Comparison of ENCODE assay signal across 17 cellular contexts in genomic region chr10:24446739-24447138, GRCh38.
DNase-seq lines count a peak whose midpoint lies in the region; ATAC-seq, FAIRE-seq and TF ChIP-seq lines count a peak whose summit lies in the region.
"Had no signal": no experiment of that assay in that cellular context is flagged by ENCODE, and none has a peak within 500 bp of the region (broad histone marks: within the 10 kb centered on the region; RNA-seq: fewer than 3 reads in every experiment).

No MANE protein-coding gene starts in this region.

- H3K23ac ChIP-seq in trophoblast cell (ENCODE audit: low read length) (no peak overlapping the region), mesendoderm (ENCODE audit: low read length) (no peak overlapping the region)

- WGBS in trophoblast cell (ENCODE audit: extremely low coverage, insufficient coverage, insufficient read length), result no CpG with 5 or more reads among the region's 6 CpGs
- WGBS in mesendoderm (ENCODE audit: extremely low coverage, insufficient coverage, low lambda C conversion rate), result no CpG with 5 or more reads among the region's 6 CpGs

- intact Hi-C loops in kidney (cut with DNase I), result no loop called here

- H3K9me3 Mint-ChIP-seq in WTC11, result no peaks in the 10 kb centered on the region
- H3K9me3 Mint-ChIP-seq: activated T-cell treated with anti-CD3 and anti-CD28 coated beads, Interleukin-2, amount 50 U/mL, for 4 hours; GM23338 had no signal

- H3K9me3 ChIP-seq in trophoblast cell (ENCODE audit: insufficient read depth, low read depth, low read length) (no peaks in the 10 kb centered on the region), kidney (ENCODE audit: control insufficient read depth in 1 of 2, low read length in 2 of 2) (no peaks in the 10 kb centered on the region)
- H3K9me3 ChIP-seq: ascending aorta, suprapubic skin had no signal

- H2AFZ ChIP-seq in trophoblast cell (ENCODE audit: insufficient read depth, low read length, poor library complexity), result no peak overlapping the region
- H2AFZ ChIP-seq: GM23338 had no signal

- H4K8ac ChIP-seq in trophoblast cell (ENCODE audit: low read depth, low read length), result peak overlapping the region; percentile 1
- H4K8ac ChIP-seq in mesendoderm (ENCODE audit: low read depth, low read length), result no peak overlapping the region

- H3K36me3 Mint-ChIP-seq in WTC11, result no peaks in the 10 kb centered on the region

- H2BK120ac ChIP-seq in trophoblast cell (ENCODE audit: insufficient read depth, low read length, poor library complexity) (no peak overlapping the region), mesendoderm (ENCODE audit: low read depth, low read length) (no peak overlapping the region)

- H3K27ac ChIP-seq in trophoblast cell (ENCODE audit: low read depth, low read length) (peak overlapping the region; percentile 9), kidney (ENCODE audit: low read depth in 2 of 2, low read length in 2 of 2) (no peak overlapping the region), mesendoderm (ENCODE audit: low read depth, low read length) (no peak overlapping the region)
- H3K27ac ChIP-seq: ascending aorta, suprapubic skin had no signal

- H2BK12ac ChIP-seq in trophoblast cell (ENCODE audit: low read length), result no peak overlapping the region

- CTCF ChIA-PET in WTC11 (lab: Charles Lee), result no interaction called here

- no peak overlapping the region for H3K4me3 ChIP-seq in NB4 (ENCODE audit: low read depth, low read length)
- no peak overlapping the region for H3K4me3 ChIP-seq in cardiac fibroblast (replicated peaks in 1 of 2; ENCODE audit: low read depth in 2 of 2, low read length in 2 of 2)
- H3K4me3 ChIP-seq in trophoblast cell (ENCODE audit: low read depth, low read length), result no peak overlapping the region
- H3K4me3 ChIP-seq in kidney (ENCODE audit: low read length in 2 of 2), result no peak overlapping the region
- H3K4me3 ChIP-seq in mesendoderm (ENCODE audit: low read length), result no peak overlapping the region
- H3K4me3 ChIP-seq: ascending aorta, GM23338, suprapubic skin had no signal

- H3K79me1 ChIP-seq in trophoblast cell (ENCODE audit: low read length), result peaks cover 4% of the 10 kb centered on the region
- no peaks in the 10 kb centered on the region for H3K79me1 ChIP-seq in mesendoderm (ENCODE audit: low read length)

- peak overlapping the region; percentile 8 for H3K4ac ChIP-seq in trophoblast cell (ENCODE audit: low read depth, low read length)
- H3K4ac ChIP-seq in mesendoderm (ENCODE audit: low read depth, low read length), result no peak overlapping the region

- no peak overlapping the region for H3K18ac ChIP-seq in trophoblast cell (ENCODE audit: low read length)
- no peak overlapping the region for H3K18ac ChIP-seq in mesendoderm (ENCODE audit: low read length)

- H2AK5ac ChIP-seq in trophoblast cell (ENCODE audit: low read length) (no peak overlapping the region), mesendoderm (ENCODE audit: low read length) (no peak overlapping the region)

- H4K12ac ChIP-seq in trophoblast cell (ENCODE audit: low read depth, low read length), result no peak overlapping the region

- no peaks in the 10 kb centered on the region for H3K27me3 ChIP-seq in trophoblast cell (ENCODE audit: insufficient read depth, low read length)
- H3K27me3 ChIP-seq in mesendoderm (ENCODE audit: insufficient read depth, low read length, poor library complexity), result no peaks in the 10 kb centered on the region
- H3K27me3 ChIP-seq: ascending aorta, suprapubic skin had no signal

- H4K5ac ChIP-seq in mesendoderm (ENCODE audit: low read length), result no peak overlapping the region

- H3K27me3 Mint-ChIP-seq in WTC11 (ENCODE audit: low read depth), result peaks cover 3% of the 10 kb centered on the region; the same call in 1 of the 2 replicates

- peak overlapping the region; percentile 41 for H3K14ac ChIP-seq in trophoblast cell (ENCODE audit: low read length)

- H3K4me1 ChIP-seq in trophoblast cell (ENCODE audit: control insufficient read depth in 1 of 2, insufficient read depth in 2 of 2, low read length in 2 of 2) (peaks cover 8 to 9% of the 10 kb centered on the region in 2 experiments), kidney (ENCODE audit: control insufficient read depth in 1 of 2, insufficient read depth in 1 of 2, low read depth in 1 of 2, low read length in 2 of 2) (peaks cover 0 to 8% of the 10 kb centered on the region in 2 donors), mesendoderm (ENCODE audit: control insufficient read depth, low read depth, low read length) (no peaks in the 10 kb centered on the region)

- H2BK5ac ChIP-seq in trophoblast cell (ENCODE audit: low read depth, low read length, poor library complexity), result no peak overlapping the region
- H2BK5ac ChIP-seq in mesendoderm (ENCODE audit: low read length), result no peak overlapping the region

- POLR2A ChIA-PET in WTC11 (lab: Charles Lee), result no interaction called here

- H3K4me2 ChIP-seq in trophoblast cell (ENCODE audit: low read length), result no peak overlapping the region
- H3K4me2 ChIP-seq in mesendoderm (ENCODE audit: low read length), result no peak overlapping the region
- H3K4me2 ChIP-seq: GM23338 had no signal

- ATAC-seq in WTC11, result no peak
- ATAC-seq: activated T-cell treated with anti-CD3 and anti-CD28 coated beads, Interleukin-2, amount 50 U/mL, for 4 hours; GM23338; right cardiac atrium had no signal

- DNase-seq in EH (ENCODE audit: low read depth) (peak; percentile 99), NB4 (ENCODE audit: low read depth) (peak; percentile 47), cardiac fibroblast (ENCODE audit: low read depth in 2 of 2) (peak; percentile 78 to 92), trophoblast cell (peak in 1 of 2 donors; percentile 12), kidney (no peak), WTC11 (ENCODE audit: low spot score) (no peak), SKM-1 (lab: John Stamatoyannopoulos, UW; ENCODE audit: unreplicated experiment) (no peak), mesendoderm (no peak)
- DNase-seq: activated T-cell treated with anti-CD3 and anti-CD28 coated beads, Interleukin-2, amount 50 U/mL, for 4 hours; COR-L47; NCI-H1092 treated with DMSO at 0.1 percent for 48 hours; NCI-H526 treated with DMSO at 0.1 percent for 48 hours; right cardiac atrium had no signal

- no peak for FAIRE-seq in kidney (lab: Jason Lieb, UNC)
- FAIRE-seq: endometrium had no signal

- H3K9ac ChIP-seq in trophoblast cell (ENCODE audit: low read length) (no peak overlapping the region), kidney (ENCODE audit: low read length in 2 of 2) (no peak overlapping the region), mesendoderm (ENCODE audit: low read length) (no peak overlapping the region)

- H4K91ac ChIP-seq in trophoblast cell (ENCODE audit: low read depth, low read length), result no peak overlapping the region

- no peak for TF ChIP-seq CTCF in NB4 (IDR thresholded peaks at IDR 0.05; ENCODE audit: low read depth, low read length)
- no peak for TF ChIP-seq CTCF in cardiac fibroblast (IDR thresholded peaks at IDR 0.05; ENCODE audit: low read depth, low read length)
- TF ChIP-seq CTCF in kidney (IDR thresholded peaks at IDR 0.05; ENCODE audit: borderline replicate concordance, extremely low read depth, insufficient read depth), result no peak
- no peak for TF ChIP-seq CTCF in WTC11 (IDR thresholded peaks at IDR 0.05)

- H3K79me2 ChIP-seq in trophoblast cell (ENCODE audit: control insufficient read depth, insufficient read depth, low read length, poor library complexity) (peaks cover 3% of the 10 kb centered on the region), mesendoderm (ENCODE audit: control insufficient read depth, insufficient read depth, low read length) (no peaks in the 10 kb centered on the region)

- no peak overlapping the region for H3K56ac ChIP-seq in mesendoderm (ENCODE audit: low read length)

- H3K4me3 Mint-ChIP-seq in WTC11, result no peak overlapping the region
- H3K4me3 Mint-ChIP-seq: activated T-cell treated with anti-CD3 and anti-CD28 coated beads, Interleukin-2, amount 50 U/mL, for 4 hours; GM23338 had no signal

- H3K4me1 Mint-ChIP-seq in WTC11, result peaks cover 12% of the 10 kb centered on the region

- H3K36me3 ChIP-seq in trophoblast cell (ENCODE audit: control insufficient read depth in 1 of 2, insufficient read depth in 2 of 2, low read length in 2 of 2) (peaks cover 6 to 17% of the 10 kb centered on the region in 2 experiments), kidney (ENCODE audit: control insufficient read depth in 1 of 2, insufficient read depth in 2 of 2, low read length in 2 of 2) (no peaks in the 10 kb centered on the region), mesendoderm (ENCODE audit: control insufficient read depth, insufficient read depth, low read length) (no peaks in the 10 kb centered on the region)
- H3K36me3 ChIP-seq: ascending aorta, suprapubic skin had no signal

- no peak overlapping the region for H3K27ac Mint-ChIP-seq in WTC11
- H3K27ac Mint-ChIP-seq: GM23338 had no signal

- no peak for TF ChIP-seq POLR2A in NB4 (IDR thresholded peaks at IDR 0.05; ENCODE audit: extremely low read depth, insufficient read length)

- H2BK15ac ChIP-seq in mesendoderm (replicated peaks; ENCODE audit: low read depth), result no peak overlapping the region

TF ChIP-seq in WTC11, 78 proteins besides CTCF, POLR2A, EP300 and RAD21 (continues in another document):
- TF ChIP-seq ATF1 (CRISPR knock-in tag; IDR thresholded peaks at IDR 0.05) (no peak), MYBL2 (CRISPR knock-in tag; IDR thresholded peaks at IDR 0.05) (no peak), JAZF1 (CRISPR knock-in tag; IDR thresholded peaks at IDR 0.05) (no peak), CBFB (CRISPR knock-in tag; IDR thresholded peaks at IDR 0.05; ENCODE audit: low read depth) (no peak)
- TF ChIP-seq, protein P1, sequence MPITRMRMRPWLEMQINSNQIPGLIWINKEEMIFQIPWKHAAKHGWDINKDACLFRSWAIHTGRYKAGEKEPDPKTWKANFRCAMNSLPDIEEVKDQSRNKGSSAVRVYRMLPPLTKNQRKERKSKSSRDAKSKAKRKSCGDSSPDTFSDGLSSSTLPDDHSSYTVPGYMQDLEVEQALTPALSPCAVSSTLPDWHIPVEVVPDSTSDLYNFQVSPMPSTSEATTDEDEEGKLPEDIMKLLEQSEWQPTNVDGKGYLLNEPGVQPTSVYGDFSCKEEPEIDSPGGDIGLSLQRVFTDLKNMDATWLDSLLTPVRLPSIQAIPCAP (CRISPR knock-in tag; IDR thresholded peaks at IDR 0.05), result no peak
- TF ChIP-seq, protein P2, sequence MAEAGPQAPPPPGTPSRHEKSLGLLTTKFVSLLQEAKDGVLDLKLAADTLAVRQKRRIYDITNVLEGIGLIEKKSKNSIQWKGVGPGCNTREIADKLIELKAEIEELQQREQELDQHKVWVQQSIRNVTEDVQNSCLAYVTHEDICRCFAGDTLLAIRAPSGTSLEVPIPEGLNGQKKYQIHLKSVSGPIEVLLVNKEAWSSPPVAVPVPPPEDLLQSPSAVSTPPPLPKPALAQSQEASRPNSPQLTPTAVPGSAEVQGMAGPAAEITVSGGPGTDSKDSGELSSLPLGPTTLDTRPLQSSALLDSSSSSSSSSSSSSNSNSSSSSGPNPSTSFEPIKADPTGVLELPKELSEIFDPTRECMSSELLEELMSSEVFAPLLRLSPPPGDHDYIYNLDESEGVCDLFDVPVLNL (CRISPR knock-in tag; IDR thresholded peaks at IDR 0.05; ENCODE audit: borderline replicate concordance, low read depth), result no peak

Comparison
In these comparisons a context has a peak if more than half of its experiments do, and no peak if none do; other contexts are left out.
1. DNase-seq: peak in EH (single experiment), NB4 (single experiment) and cardiac fibroblast (2 of 2); none in kidney (single experiment), WTC11 (single experiment), SKM-1 (single experiment) and mesendoderm (single experiment).